Comparison of ENCODE assay signal across 14 cellular contexts in genomic region chr14:102826751-102827675, GRCh38.
"Had no signal": no experiment of that assay in that cellular context is flagged by ENCODE, and none has a peak within 500 bp of the region (broad histone marks: within the 10 kb centered on the region; RNA-seq: fewer than 3 reads in every experiment).

No MANE protein-coding gene starts in this region.

- DNase-seq: activated CD4-positive, alpha-beta memory T cell treated with anti-CD3 and anti-CD28 coated beads, Interleukin-2, amount 10 ng/mL, durations not matched to agents 7 days and 5 days; activated gamma-delta T cell; adrenal gland; caudate nucleus; colonic mucosa; effector CD4-positive, alpha-beta T cell; left ventricle myocardium superior; ovary; stimulated activated CD4-positive, alpha-beta T cell treated with anti-CD3 and anti-CD28 coated beads, Interleukin-4, amount 100 ng/mL, for 24 hours had no signal

- H3K4me3 Mint-ChIP-seq: activated CD4-positive, alpha-beta memory T cell treated with anti-CD3 and anti-CD28 coated beads, Interleukin-2, amount 10 ng/mL, durations not matched to agents 7 days and 5 days; neural crest cell had no signal

- H3K27me3 Mint-ChIP-seq: activated CD4-positive, alpha-beta memory T cell treated with anti-CD3 and anti-CD28 coated beads, Interleukin-2, amount 10 ng/mL, durations not matched to agents 7 days and 5 days had no signal

- FAIRE-seq: frontal cortex, keratinocyte had no signal

- H3K27ac ChIP-seq: adrenal gland, colonic mucosa, ovary, tibial nerve had no signal

- H3K9me3 ChIP-seq: adrenal gland, colonic mucosa, ovary, tibial nerve had no signal

- H3K4me3 ChIP-seq: adrenal gland, ovary, tibial nerve had no signal

- H3K36me3 ChIP-seq: adrenal gland, colonic mucosa, ovary, tibial nerve had no signal

- H3K27ac Mint-ChIP-seq: activated CD4-positive, alpha-beta memory T cell treated with anti-CD3 and anti-CD28 coated beads, Interleukin-2, amount 10 ng/mL, durations not matched to agents 7 days and 5 days had no signal

- H3K27me3 ChIP-seq: adrenal gland, colonic mucosa, ovary, tibial nerve had no signal

- H3K9me3 Mint-ChIP-seq: activated CD4-positive, alpha-beta memory T cell treated with anti-CD3 and anti-CD28 coated beads, Interleukin-2, amount 10 ng/mL, durations not matched to agents 7 days and 5 days; neural crest cell had no signal

- ATAC-seq: activated CD4-positive, CD25-positive, alpha-beta regulatory T cell treated with anti-CD3 and anti-CD28 coated beads, Interleukin-2, amount 50 U/mL, for 24 hours; left ventricle myocardium superior had no signal

- H3K4me1 ChIP-seq: adrenal gland had no signal
